39 cellular contexts compared by ENCODE assay signal in the genomic region with DNA sequence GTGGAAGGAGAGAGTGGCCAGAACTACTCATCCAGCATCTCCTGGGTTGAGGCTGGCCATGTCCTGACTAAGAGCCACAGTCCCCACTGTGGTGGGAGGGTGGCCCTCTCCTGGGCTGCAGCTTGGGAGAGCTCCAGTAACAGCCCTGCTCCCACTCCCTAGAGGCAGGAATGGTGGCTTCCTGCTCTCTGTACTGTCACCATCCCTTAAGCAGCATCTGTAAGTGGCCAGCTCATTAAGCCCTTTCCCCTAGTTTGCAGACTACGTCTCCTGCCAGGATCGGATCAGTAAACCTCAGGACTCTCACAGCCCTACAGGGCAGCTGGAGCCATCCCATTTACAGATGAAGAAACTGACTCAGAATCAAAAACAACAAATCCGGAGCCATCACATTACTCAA. TPM values are rescaled to one million over a fixed set of nuclear protein-coding genes. Genes with fewer than 3 reads are reported as not detected.
"Had no signal": no experiment of that assay in that cellular context is flagged by ENCODE, and none has a peak within 500 bp of the region (broad histone marks: within the 10 kb centered on the region; RNA-seq: fewer than 3 reads in every experiment).

No MANE protein-coding gene starts in this region.

- H3K4me3 Mint-ChIP-seq: activated naive CD4-positive, alpha-beta T cell treated with anti-CD3 and anti-CD28 coated beads for 36 hours; activated naive CD8-positive, alpha-beta T cell treated with anti-CD3 and anti-CD28 coated beads for 36 hours; naive thymus-derived CD4-positive, alpha-beta T cell; stimulated activated effector memory CD8-positive, alpha-beta T cell treated with anti-CD3 and anti-CD28 coated beads, Interleukin-12 subunit alpha, Interleukin-12 subunit beta, amount 100 ng/mL, for 72 hours; stimulated activated naive CD8-positive, alpha-beta T cell treated with anti-CD3 and anti-CD28 coated beads, Interleukin-15, amount 100 ng/mL, for 72 hours; T-helper 1 cell treated with Interleukin-12 subunit alpha and Interleukin-12 subunit beta and Interleukin-4 antibody, amounts not matched to agents 30 μg/mL and 1 μg/mL, for 36 hours had no signal

- FAIRE-seq: keratinocyte, pancreas, small intestine, TTC549 had no signal

- H3K36me3 Mint-ChIP-seq: activated naive CD8-positive, alpha-beta T cell treated with anti-CD3 and anti-CD28 coated beads for 36 hours had no signal

- H3K79me2 ChIP-seq: hepatocyte had no signal

- H3K9me3 Mint-ChIP-seq: activated naive CD4-positive, alpha-beta T cell treated with anti-CD3 and anti-CD28 coated beads for 36 hours; activated naive CD8-positive, alpha-beta T cell treated with anti-CD3 and anti-CD28 coated beads for 36 hours; stimulated activated effector memory CD8-positive, alpha-beta T cell treated with anti-CD3 and anti-CD28 coated beads, Interleukin-12 subunit alpha, Interleukin-12 subunit beta, amount 100 ng/mL, for 72 hours; stimulated activated naive CD8-positive, alpha-beta T cell treated with anti-CD3 and anti-CD28 coated beads, Interleukin-15, amount 100 ng/mL, for 72 hours; T-helper 1 cell treated with Interleukin-12 subunit alpha and Interleukin-12 subunit beta and Interleukin-4 antibody, amounts not matched to agents 30 μg/mL and 1 μg/mL, for 36 hours had no signal

- H3K27me3 ChIP-seq: body of pancreas, pancreas had no signal

- H3K4me2 ChIP-seq: hepatocyte had no signal

- H3K4me3 ChIP-seq: adrenal gland, body of pancreas, colonic mucosa, gastroesophageal sphincter, hepatocyte, pancreas, sigmoid colon, upper lobe of right lung had no signal

- ATAC-seq: activated CD4-positive, CD25-positive, alpha-beta regulatory T cell treated with anti-CD3 and anti-CD28 coated beads, Interleukin-2, amount 50 U/mL, for 24 hours; gastroesophageal sphincter; left colon; naive thymus-derived CD4-positive, alpha-beta T cell; stimulated activated effector memory CD8-positive, alpha-beta T cell treated with anti-CD3 and anti-CD28 coated beads, Interleukin-12 subunit alpha, Interleukin-12 subunit beta, amount 100 ng/mL, for 72 hours; upper lobe of right lung had no signal

- H3K9me3 ChIP-seq: adrenal gland, body of pancreas, colonic mucosa, gastroesophageal sphincter, pancreas, sigmoid colon, upper lobe of right lung had no signal

- H3K36me3 ChIP-seq: adrenal gland, colonic mucosa, gastroesophageal sphincter, pancreas, sigmoid colon, upper lobe of right lung, WERI-Rb-1 had no signal

- H3K4me1 ChIP-seq: colonic mucosa had no signal

- H3K27ac ChIP-seq: adrenal gland, colonic mucosa, gastroesophageal sphincter, hepatocyte, sigmoid colon, upper lobe of right lung, WERI-Rb-1 had no signal

- H3K27ac Mint-ChIP-seq: activated naive CD4-positive, alpha-beta T cell treated with anti-CD3 and anti-CD28 coated beads for 36 hours; activated naive CD8-positive, alpha-beta T cell treated with anti-CD3 and anti-CD28 coated beads for 36 hours; naive thymus-derived CD4-positive, alpha-beta T cell; stimulated activated effector memory CD8-positive, alpha-beta T cell treated with anti-CD3 and anti-CD28 coated beads, Interleukin-12 subunit alpha, Interleukin-12 subunit beta, amount 100 ng/mL, for 72 hours; stimulated activated naive CD8-positive, alpha-beta T cell treated with anti-CD3 and anti-CD28 coated beads, Interleukin-15, amount 100 ng/mL, for 72 hours; T-helper 1 cell treated with Interleukin-12 subunit alpha and Interleukin-12 subunit beta and Interleukin-4 antibody, amounts not matched to agents 30 μg/mL and 1 μg/mL, for 36 hours had no signal

- DNase-seq: activated CD4-positive, alpha-beta T cell treated with anti-CD3 and anti-CD28 coated beads for 48 hours; activated CD4-positive, alpha-beta T cell treated with anti-CD3 and anti-CD28 coated beads, Interleukin-2, amount 50 U/mL, for 48 hours; activated CD8-positive, alpha-beta memory T cell treated with anti-CD3 and anti-CD28 coated beads for 24 hours; activated effector memory CD4-positive, alpha-beta T cell treated with anti-CD3 and anti-CD28 coated beads, Interleukin-2, amount 50 U/mL, for 16 hours; activated naive CD4-positive, alpha-beta T cell treated with anti-CD3 and anti-CD28 coated beads for 36 hours; activated naive CD8-positive, alpha-beta T cell treated with anti-CD3 and anti-CD28 coated beads for 36 hours; adrenal gland; aorta; body of pancreas; cerebellar nuclear complex; colonic mucosa; effector CD8-positive, alpha-beta T cell; erythroblast; left colon; mammary epithelial cell; naive thymus-derived CD4-positive, alpha-beta T cell; nucleus accumbens; sigmoid colon; small intestine; stimulated activated CD4-positive, alpha-beta T cell treated with anti-CD3 and anti-CD28 coated beads, Interleukin-4, amount 100 ng/mL, for 24 hours; stimulated activated naive CD8-positive, alpha-beta T cell treated with anti-CD3 and anti-CD28 coated beads, Interleukin-15, amount 100 ng/mL, for 72 hours; substantia nigra; T-helper 9 cell; upper lobe of right lung; WERI-Rb-1 had no signal

- H2AFZ ChIP-seq: hepatocyte had no signal

RNA-seq across cellular contexts. Expression of gene DNAJB8, which starts 30.5 kb away (rescaled TPM):
- total RNA-seq: activated naive CD4-positive, alpha-beta T cell treated with anti-CD3 and anti-CD28 coated beads for 36 hours; activated naive CD8-positive, alpha-beta T cell treated with anti-CD3 and anti-CD28 coated beads for 36 hours; adrenal gland; aorta; body of pancreas; colonic mucosa; dermis microvascular lymphatic vessel endothelial cell; fibroblast of villous mesenchyme; gastroesophageal sphincter; hepatocyte; left colon; liver; mammary epithelial cell; naive thymus-derived CD4-positive, alpha-beta T cell; pancreas; renal cortical epithelial cell; sigmoid colon; upper lobe of right lung had no signal
- polyA plus RNA-seq: adrenal gland; aorta; hepatocyte; keratinocyte; liver; mammary epithelial cell; naive thymus-derived CD4-positive, alpha-beta T cell; neural cell; pancreas; sigmoid colon; small intestine; thymus had no signal

RNA-seq across cellular contexts. Expression of gene GATA2, which starts 56.8 kb away (rescaled TPM):
- total RNA-seq: mammary epithelial cell had no signal
- polyA plus RNA-seq: keratinocyte; naive thymus-derived CD4-positive, alpha-beta T cell; neural cell had no signal
